Comparison of ENCODE assay signal across 25 cellular contexts in genomic region chr3:74091204-74091603, GRCh38.
"Had no signal": no experiment of that assay in that cellular context is flagged by ENCODE, and none has a peak within 500 bp of the region (broad histone marks: within the 10 kb centered on the region; RNA-seq: fewer than 3 reads in every experiment).

No MANE protein-coding gene starts in this region.

- H3K36me3 ChIP-seq: left lung, lower lobe of right lung, ovary, right atrium auricular region, right lobe of liver, stomach, thyroid gland, transverse colon, upper lobe of left lung, vagina had no signal

- DNase-seq: hypothalamus; immature natural killer cell; kidney; left colon; left lung; lower lobe of right lung; mammary epithelial cell; mesenchymal stem cell; naive B cell; natural killer cell; ovary; right lobe of liver; stimulated activated CD4-positive, alpha-beta T cell treated with anti-CD3 and anti-CD28 coated beads, Interleukin-12 subunit alpha, Interleukin-12 subunit beta, amount 100 ng/mL, for 4 hours; stimulated activated CD4-positive, alpha-beta T cell treated with anti-CD3 and anti-CD28 coated beads, Interleukin-15, amount 100 ng/mL, for 24 hours; stimulated activated CD4-positive, alpha-beta T cell treated with anti-CD3 and anti-CD28 coated beads, Interleukin-2, amount 100 ng/mL, for 24 hours; stimulated activated CD4-positive, alpha-beta T cell treated with anti-CD3 and anti-CD28 coated beads, Interleukin-4, amount 100 ng/mL, for 1 hour; stimulated activated naive B cell treated with anti-CD40 and anti-IgM and Interleukin-4, amounts not matched to agents 10 μg/mL and 1 μg/mL and 100 μg/mL, for 72 hours; stimulated activated naive CD8-positive, alpha-beta T cell treated with anti-CD3 and anti-CD28 coated beads, Interleukin-15, Interleukin-2, amounts not matched to agents 100 U/mL and 50 U/mL, for 24 hours; stomach; testis; thyroid gland; transverse colon; upper lobe of left lung had no signal

- H3K27me3 ChIP-seq: left lung, ovary, right atrium auricular region, right lobe of liver, stomach, testis, thyroid gland, transverse colon, upper lobe of left lung, vagina had no signal

- H3K4me3 ChIP-seq: left lung, lower lobe of right lung, ovary, right atrium auricular region, right lobe of liver, stomach, testis, thyroid gland, transverse colon, upper lobe of left lung, vagina had no signal

- H3K27ac ChIP-seq: left lung, lower lobe of right lung, ovary, right atrium auricular region, right lobe of liver, stomach, testis, thyroid gland, transverse colon, upper lobe of left lung, vagina had no signal

- ATAC-seq: left colon; left lung; lower lobe of right lung; natural killer cell; right lobe of liver; stimulated activated naive B cell treated with anti-CD40 and anti-IgM and Interleukin-4, amounts not matched to agents 10 μg/mL and 1 μg/mL and 100 μg/mL, for 72 hours; stimulated activated naive CD8-positive, alpha-beta T cell treated with anti-CD3 and anti-CD28 coated beads, Interleukin-15, Interleukin-2, amounts not matched to agents 100 U/mL and 50 U/mL, for 24 hours had no signal

- H3K4me1 ChIP-seq: left lung, lower lobe of right lung, right atrium auricular region, right lobe of liver, stomach, testis, thyroid gland, transverse colon, upper lobe of left lung, vagina had no signal
